ENCODE assay signal across 1 cellular context in genomic region chr19:4916292-4917082, GRCh38.
TF ChIP-seq lines count a peak whose summit lies in the region.

No MANE protein-coding gene starts in this region.

TF ChIP-seq in K562, 482 proteins besides CTCF, POLR2A, EP300 and RAD21:
- 0 out of 2 replicates have a peak, but pooled peaks have one; percentile 39 for TF ChIP-seq ZBTB33 (CRISPR knock-in tag; IDR thresholded peaks at IDR 0.05)
- no peak for TF ChIP-seq BDP1 (IDR thresholded peaks at IDR 0.05; ENCODE audit: insufficient read depth, insufficient read length)
- no peak for TF ChIP-seq PBX2 (CRISPR knock-in tag; IDR thresholded peaks at IDR 0.05; ENCODE audit: low read depth)
- no peak for TF ChIP-seq PBX2 (tag; conservative IDR thresholded peaks at IDR 0.05; ENCODE audit: low read depth)
- no peak for TF ChIP-seq FOXJ3 (CRISPR knock-in tag; IDR thresholded peaks at IDR 0.05)
- TF ChIP-seq MYBL2 (IDR thresholded peaks at IDR 0.05; ENCODE audit: low read depth), result no peak
- no peak for TF ChIP-seq MYBL2 (CRISPR knock-in tag; IDR thresholded peaks at IDR 0.05; ENCODE audit: borderline replicate concordance)
- TF ChIP-seq ZNF778 (CRISPR knock-in tag; IDR thresholded peaks at IDR 0.05), result no peak
- TF ChIP-seq HNRNPUL1 (IDR thresholded peaks at IDR 0.05; ENCODE audit: low read length), result no peak
- TF ChIP-seq ZNF277 (CRISPR knock-in tag; IDR thresholded peaks at IDR 0.05; ENCODE audit: borderline replicate concordance), result no peak
- no peak for TF ChIP-seq E2F6 (IDR thresholded peaks at IDR 0.05; ENCODE audit: borderline replicate concordance in 1 of 2, extremely low read depth in 1 of 2, insufficient read depth in 1 of 2, insufficient read length in 1 of 2, low read depth in 1 of 2, low read length in 1 of 2, poor library complexity in 1 of 2, severe bottlenecking in 1 of 2)
- TF ChIP-seq NELFE (IDR thresholded peaks at IDR 0.05; ENCODE audit: insufficient read depth, insufficient read length), result no peak
- no peak for TF ChIP-seq ZNF436 (CRISPR knock-in tag; IDR thresholded peaks at IDR 0.05)
- no peak for TF ChIP-seq ADNP (tag; IDR thresholded peaks at IDR 0.05)
- TF ChIP-seq RBFOX2 (IDR thresholded peaks at IDR 0.05; ENCODE audit: low read depth, low read length), result peak; percentile 54
- TF ChIP-seq ETS2 (tag; IDR thresholded peaks at IDR 0.05; ENCODE audit: borderline replicate concordance, poor library complexity, severe bottlenecking), result no peak
- TF ChIP-seq PHTF2 (CRISPR knock-in tag; IDR thresholded peaks at IDR 0.05), result no peak
- no peak for TF ChIP-seq FOXA1 (IDR thresholded peaks at IDR 0.05; ENCODE audit: borderline replicate concordance)
- no peak for TF ChIP-seq ZHX1 (conservative IDR thresholded peaks at IDR 0.05; ENCODE audit: low read length)
- TF ChIP-seq PHB (CRISPR knock-in tag; IDR thresholded peaks at IDR 0.05), result no peak
- TF ChIP-seq POLR2G (IDR thresholded peaks at IDR 0.05; ENCODE audit: low read depth, low read length), result peak; percentile 52; the same call in 1 of the 2 replicates
- no peak for TF ChIP-seq CBX5 (IDR thresholded peaks at IDR 0.05; ENCODE audit: borderline replicate concordance, low read depth)
- TF ChIP-seq MAX (CRISPR knock-in tag; IDR thresholded peaks at IDR 0.05), result no peak
TF ChIP-seq in K562: peak in this region for 3.
